Comparison of ENCODE assay signal across 36 cellular contexts in the genomic region with DNA sequence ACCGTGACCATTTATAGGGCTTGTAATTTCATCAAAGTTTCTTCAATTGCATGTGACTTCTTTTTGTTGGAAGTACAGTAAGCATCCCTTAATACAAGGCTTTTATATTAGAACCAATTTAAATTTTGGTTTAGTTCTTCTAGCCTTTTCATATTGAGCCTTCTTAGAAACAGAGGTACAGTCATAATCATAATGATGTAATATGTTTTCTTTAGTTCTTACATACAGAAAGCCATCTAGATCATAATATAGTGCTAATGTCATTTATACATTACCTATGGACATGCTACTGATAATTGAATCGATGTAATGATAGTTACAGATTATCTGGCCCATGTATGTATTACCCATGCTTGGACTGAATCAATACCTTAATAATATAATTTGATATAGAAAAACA.
"Had no signal": no experiment of that assay in that cellular context is flagged by ENCODE, and none has a peak within 500 bp of the region (broad histone marks: within the 10 kb centered on the region; RNA-seq: fewer than 3 reads in every experiment).

No MANE protein-coding gene starts in this region.

- H3K4me3 ChIP-seq: adrenal gland, body of pancreas, cardiac muscle cell, colonic mucosa, esophagus squamous epithelium, gastroesophageal sphincter, heart left ventricle had no signal

- DNase-seq: activated B cell treated with CpG ODN at 0.5 μM for 24 hours; activated CD4-positive, alpha-beta T cell treated with anti-CD3 and anti-CD28 coated beads for 48 hours; activated CD4-positive, alpha-beta T cell treated with anti-CD3 and anti-CD28 coated beads, Interleukin-2, amount 50 U/mL, for 1 hour; activated CD4-positive, alpha-beta T cell treated with anti-CD3 and anti-CD28 coated beads, Interleukin-2, amount 50 U/mL, for 48 hours; activated CD8-positive, alpha-beta memory T cell treated with anti-CD3 and anti-CD28 coated beads, Interleukin-2, amount 10 ng/mL, durations not matched to agents 7 days and 5 days; activated CD8-positive, alpha-beta memory T cell treated with anti-CD3 and anti-CD28 coated beads, Interleukin-2, amount 50 U/mL, for 4 hours; activated CD8-positive, alpha-beta T cell treated with anti-CD3 and anti-CD28 coated beads, Interleukin-2, amount 10 ng/mL, durations not matched to agents 7 days and 5 days; activated effector memory CD4-positive, alpha-beta T cell treated with anti-CD3 and anti-CD28 coated beads, Interleukin-2, amount 50 U/mL, for 16 hours; activated naive CD4-positive, alpha-beta T cell treated with anti-CD3 and anti-CD28 coated beads for 36 hours; activated naive CD8-positive, alpha-beta T cell treated with anti-CD3 and anti-CD28 coated beads for 36 hours; activated naive CD8-positive, alpha-beta T cell treated with anti-CD3 and anti-CD28 coated beads, Interleukin-2, amount 50 U/mL, for 24 hours; activated T-cell treated with anti-CD3 and anti-CD28 coated beads, Interleukin-2, amount 50 U/mL, for 1 hour; activated T-cell treated with anti-CD3 and anti-CD28 coated beads, Interleukin-2, amount 50 U/mL, for 48 hours; adrenal gland; amygdala; aorta; body of pancreas; central memory CD4-positive, alpha-beta T cell; cerebellar nuclear complex; colonic mucosa; effector CD8-positive, alpha-beta T cell; esophagus squamous epithelium; foreskin melanocyte; heart left ventricle; T-helper 1 cell; T-helper 17 cell; T1000; WERI-Rb-1 had no signal

- H3K27me3 Mint-ChIP-seq: activated B cell treated with CpG ODN at 0.5 μM for 24 hours; activated CD8-positive, alpha-beta memory T cell treated with anti-CD3 and anti-CD28 coated beads, Interleukin-2, amount 10 ng/mL, durations not matched to agents 7 days and 5 days; activated naive CD4-positive, alpha-beta T cell treated with anti-CD3 and anti-CD28 coated beads, Interleukin-2, amount 50 U/mL, for 24 hours; activated naive CD8-positive, alpha-beta T cell treated with anti-CD3 and anti-CD28 coated beads for 36 hours; activated naive CD8-positive, alpha-beta T cell treated with anti-CD3 and anti-CD28 coated beads, Interleukin-2, amount 50 U/mL, for 24 hours; T-helper 17 cell had no signal

- H3K4me1 Mint-ChIP-seq: activated B cell treated with CpG ODN at 0.5 μM for 24 hours; activated CD8-positive, alpha-beta memory T cell treated with anti-CD3 and anti-CD28 coated beads, Interleukin-2, amount 10 ng/mL, durations not matched to agents 7 days and 5 days; activated naive CD4-positive, alpha-beta T cell treated with anti-CD3 and anti-CD28 coated beads, Interleukin-2, amount 50 U/mL, for 24 hours; activated naive CD8-positive, alpha-beta T cell treated with anti-CD3 and anti-CD28 coated beads for 36 hours; activated naive CD8-positive, alpha-beta T cell treated with anti-CD3 and anti-CD28 coated beads, Interleukin-2, amount 50 U/mL, for 24 hours; T-helper 17 cell had no signal

- H3K27me3 ChIP-seq: adrenal gland, body of pancreas, cardiac muscle cell, colonic mucosa, esophagus squamous epithelium, gastroesophageal sphincter, heart left ventricle had no signal

- H3K4me1 ChIP-seq: adrenal gland, body of pancreas, colonic mucosa, esophagus squamous epithelium, gastroesophageal sphincter, heart left ventricle had no signal

- H3K36me3 ChIP-seq: adrenal gland, cardiac muscle cell, colonic mucosa had no signal

- H3K4me3 Mint-ChIP-seq: activated B cell treated with CpG ODN at 0.5 μM for 24 hours; activated CD8-positive, alpha-beta memory T cell treated with anti-CD3 and anti-CD28 coated beads, Interleukin-2, amount 10 ng/mL, durations not matched to agents 7 days and 5 days; activated CD8-positive, alpha-beta T cell treated with anti-CD3 and anti-CD28 coated beads, Interleukin-2, amount 10 ng/mL, durations not matched to agents 7 days and 5 days; activated naive CD4-positive, alpha-beta T cell treated with anti-CD3 and anti-CD28 coated beads for 36 hours; activated naive CD4-positive, alpha-beta T cell treated with anti-CD3 and anti-CD28 coated beads, Interleukin-2, amount 50 U/mL, for 24 hours; activated naive CD8-positive, alpha-beta T cell treated with anti-CD3 and anti-CD28 coated beads for 36 hours; activated naive CD8-positive, alpha-beta T cell treated with anti-CD3 and anti-CD28 coated beads, Interleukin-2, amount 50 U/mL, for 24 hours; activated T-helper 1 cell treated with anti-CD3 and anti-CD28 coated beads, Interleukin-12 subunit alpha, Interleukin-12 subunit beta, Interleukin-2, Interleukin-4 antibody, amounts not matched to agents 30 ng/mL and 10 ng/mL and 1 ng/mL, durations not matched to agents 14 hours and 24 hours and 36 hours; T-helper 17 cell; T-helper 2 cell treated with Interferon-gamma antibody and Interleukin-4, amounts not matched to agents 5 μg/mL and 100 μg/mL, for 36 hours had no signal

- H3K9me3 Mint-ChIP-seq: activated B cell treated with CpG ODN at 0.5 μM for 24 hours; activated naive CD4-positive, alpha-beta T cell treated with anti-CD3 and anti-CD28 coated beads for 36 hours; activated naive CD4-positive, alpha-beta T cell treated with anti-CD3 and anti-CD28 coated beads, Interleukin-2, amount 50 U/mL, for 24 hours; activated naive CD8-positive, alpha-beta T cell treated with anti-CD3 and anti-CD28 coated beads for 36 hours; activated naive CD8-positive, alpha-beta T cell treated with anti-CD3 and anti-CD28 coated beads, Interleukin-2, amount 50 U/mL, for 24 hours; activated T-helper 1 cell treated with anti-CD3 and anti-CD28 coated beads, Interleukin-12 subunit alpha, Interleukin-12 subunit beta, Interleukin-2, Interleukin-4 antibody, amounts not matched to agents 30 ng/mL and 10 ng/mL and 1 ng/mL, durations not matched to agents 14 hours and 24 hours and 36 hours; activated T-helper 2 cell treated with anti-CD3 and anti-CD28 coated beads, Interferon-gamma antibody, Interleukin-2, Interleukin-4, amounts not matched to agents 10 μg/mL and 5 μg/mL and 100 μg/mL, durations not matched to agents 14 hours and 24 hours and 36 hours; T-helper 2 cell treated with Interferon-gamma antibody and Interleukin-4, amounts not matched to agents 5 μg/mL and 100 μg/mL, for 36 hours had no signal

- FAIRE-seq: endometrium had no signal

- H3K27ac Mint-ChIP-seq: activated B cell treated with CpG ODN at 0.5 μM for 24 hours; activated CD8-positive, alpha-beta memory T cell treated with anti-CD3 and anti-CD28 coated beads, Interleukin-2, amount 10 ng/mL, durations not matched to agents 7 days and 5 days; activated CD8-positive, alpha-beta T cell treated with anti-CD3 and anti-CD28 coated beads, Interleukin-2, amount 10 ng/mL, durations not matched to agents 7 days and 5 days; activated naive CD4-positive, alpha-beta T cell treated with anti-CD3 and anti-CD28 coated beads for 36 hours; activated naive CD4-positive, alpha-beta T cell treated with anti-CD3 and anti-CD28 coated beads, Interleukin-2, amount 50 U/mL, for 24 hours; activated naive CD8-positive, alpha-beta T cell treated with anti-CD3 and anti-CD28 coated beads for 36 hours; activated naive CD8-positive, alpha-beta T cell treated with anti-CD3 and anti-CD28 coated beads, Interleukin-2, amount 50 U/mL, for 24 hours; activated T-helper 1 cell treated with anti-CD3 and anti-CD28 coated beads, Interleukin-12 subunit alpha, Interleukin-12 subunit beta, Interleukin-2, Interleukin-4 antibody, amounts not matched to agents 30 ng/mL and 10 ng/mL and 1 ng/mL, durations not matched to agents 14 hours and 24 hours and 36 hours; activated T-helper 2 cell treated with anti-CD3 and anti-CD28 coated beads, Interferon-gamma antibody, Interleukin-2, Interleukin-4, amounts not matched to agents 10 μg/mL and 5 μg/mL and 100 μg/mL, durations not matched to agents 14 hours and 24 hours and 36 hours; T-helper 17 cell; T-helper 2 cell treated with Interferon-gamma antibody and Interleukin-4, amounts not matched to agents 5 μg/mL and 100 μg/mL, for 36 hours had no signal

- H3K27ac ChIP-seq: adrenal gland, body of pancreas, cardiac muscle cell, colonic mucosa, esophagus squamous epithelium, gastroesophageal sphincter, heart left ventricle, WERI-Rb-1 had no signal

- H3K9me3 ChIP-seq: adrenal gland, body of pancreas, colonic mucosa, esophagus squamous epithelium, gastroesophageal sphincter, heart left ventricle had no signal

- ATAC-seq: activated CD4-positive, CD25-positive, alpha-beta regulatory T cell treated with anti-CD3 and anti-CD28 coated beads, Interleukin-2, amount 50 U/mL, for 24 hours; activated CD8-positive, alpha-beta memory T cell treated with anti-CD3 and anti-CD28 coated beads, Interleukin-2, amount 10 ng/mL, durations not matched to agents 7 days and 5 days; activated CD8-positive, alpha-beta T cell treated with anti-CD3 and anti-CD28 coated beads, Interleukin-2, amount 10 ng/mL, durations not matched to agents 7 days and 5 days; activated naive CD8-positive, alpha-beta T cell treated with anti-CD3 and anti-CD28 coated beads, Interleukin-2, amount 50 U/mL, for 24 hours; body of pancreas; gastroesophageal sphincter; heart left ventricle; T-helper 17 cell had no signal
